ENCODE assay signal across 8 cellular contexts in genomic region chr3:171162986-171163723, GRCh38.
DNase-seq lines count a peak whose midpoint lies in the region; ATAC-seq, FAIRE-seq and TF ChIP-seq lines count a peak whose summit lies in the region.

No MANE protein-coding gene starts in this region.

- H3K27me3 ChIP-seq in BJ (ENCODE audit: control insufficient read depth, insufficient read depth, low read length): no peaks in the 10 kb centered on the region

- no peak for ATAC-seq in GM19397 (IDR thresholded peaks at IDR 0.05; ENCODE audit: unreplicated experiment)
- ATAC-seq in HG03520 (IDR thresholded peaks at IDR 0.05; ENCODE audit: unreplicated experiment): no peak

- H3K4me3 ChIP-seq in BJ (ENCODE audit: low read depth, low read length): no peak overlapping the region

- CTCF ChIA-PET in BJ (lab: Yijun Ruan, JAX) (interaction anchor here (1.0 to 1.8 kb wide), 4 partner anchors 10 to 114 kb away, joined by 3 to 8 read pairs (median 4); no protein-coding TSS in a partner anchor), HEK293T (lab: Yijun Ruan, JAX) (no interaction called here)

- DNase-seq in BJ (ENCODE audit: low read depth) (no peak), GM19240 (ENCODE audit: insufficient read length, low spot score) (peak; percentile 29), kidney glomerular epithelial cell (lab: John Stamatoyannopoulos, UW) (peak; percentile 20), HEK293T (ENCODE audit: extremely low spot score) (no peak), 8988T (no peak)

- peak; percentile 44 for TF ChIP-seq CTCF in BJ (IDR thresholded peaks at IDR 0.05; ENCODE audit: insufficient read depth, low read depth, low read length)

- peak; percentile 25 for FAIRE-seq in TTC549 (lab: Jason Lieb, UNC)

- H3K36me3 ChIP-seq in BJ (ENCODE audit: control insufficient read depth, insufficient read depth, low read length): no peaks in the 10 kb centered on the region

- POLR2A ChIA-PET in BJ (lab: Charles Lee): interaction anchor here (0.8 kb wide), 1 partner anchor 12 kb away, joined by 3 read pairs; no protein-coding TSS in a partner anchor
- POLR2A ChIA-PET in HEK293T (lab: Yijun Ruan, JAX): no interaction called here

TF ChIP-seq in HEK293T, 16 proteins besides CTCF, POLR2A, EP300 and RAD21:
- TF ChIP-seq PKNOX1 (IDR thresholded peaks at IDR 0.05) (no peak), TARDBP (IDR thresholded peaks at IDR 0.05) (no peak), FOXK2 (IDR thresholded peaks at IDR 0.05) (no peak), CTBP1 (IDR thresholded peaks at IDR 0.05; ENCODE audit: borderline replicate concordance) (no peak), HDGF (IDR thresholded peaks at IDR 0.05; ENCODE audit: borderline replicate concordance) (no peak), FOXM1 (IDR thresholded peaks at IDR 0.05; ENCODE audit: borderline replicate concordance) (no peak), ARNT (IDR thresholded peaks at IDR 0.05) (no peak), ELF4 (IDR thresholded peaks at IDR 0.05) (no peak), LEF1 (IDR thresholded peaks at IDR 0.05; ENCODE audit: borderline replicate concordance) (no peak), L3MBTL2 (conservative IDR thresholded peaks at IDR 0.05) (no peak), ZNF384 (IDR thresholded peaks at IDR 0.05) (no peak), SP1 (IDR thresholded peaks at IDR 0.05) (no peak), FOXA1 (IDR thresholded peaks at IDR 0.05) (no peak), SUZ12 (IDR thresholded peaks at IDR 0.05) (no peak), NFRKB (IDR thresholded peaks at IDR 0.05) (no peak), BHLHE40 (IDR thresholded peaks at IDR 0.05; ENCODE audit: borderline replicate concordance) (no peak)

Comparison
In these comparisons a context has a peak if more than half of its experiments do, and no peak if none do; other contexts are left out.
1. DNase-seq: peak in GM19240 (single experiment) and kidney glomerular epithelial cell (single experiment); none in BJ (single experiment), HEK293T (single experiment) and 8988T (single experiment).